Comparison of ENCODE assay signal across 1 cellular context in genomic region chr2:169716938-169717690, GRCh38.
TF ChIP-seq lines count a peak whose summit lies in the region.

No MANE protein-coding gene starts in this region.

TF ChIP-seq in HepG2, 621 proteins besides CTCF, POLR2A, EP300 and RAD21 (continued from another document and continues in another):
- TF ChIP-seq GLMP (CRISPR knock-in tag; IDR thresholded peaks at IDR 0.05; ENCODE audit: borderline replicate concordance) (no peak), ZSCAN22 (CRISPR knock-in tag; IDR thresholded peaks at IDR 0.05) (no peak), ARID5B (CRISPR knock-in tag; IDR thresholded peaks at IDR 0.05) (peak; percentile 93), ZSCAN30 (CRISPR knock-in tag; IDR thresholded peaks at IDR 0.05) (no peak), USF2 (IDR thresholded peaks at IDR 0.05; ENCODE audit: low read depth, low read length) (no peak), USF2 (CRISPR knock-in tag; IDR thresholded peaks at IDR 0.05; ENCODE audit: borderline replicate concordance) (no peak), TMF1 (CRISPR knock-in tag; IDR thresholded peaks at IDR 0.05; ENCODE audit: low read depth) (no peak), ARID4A (CRISPR knock-in tag; IDR thresholded peaks at IDR 0.05; ENCODE audit: borderline replicate concordance) (no peak), MTERF4 (CRISPR knock-in tag; IDR thresholded peaks at IDR 0.05) (no peak), ZNF607 (CRISPR knock-in tag; IDR thresholded peaks at IDR 0.05; ENCODE audit: borderline replicate concordance) (no peak), KDM6A (CRISPR knock-in tag; IDR thresholded peaks at IDR 0.05; ENCODE audit: low read depth) (no peak), ZNF766 (CRISPR knock-in tag; IDR thresholded peaks at IDR 0.05; ENCODE audit: borderline replicate concordance) (no peak), ZNF513 (CRISPR knock-in tag; conservative IDR thresholded peaks at IDR 0.05) (no peak), ZNF792 (CRISPR knock-in tag; IDR thresholded peaks at IDR 0.05) (0 out of 2 replicates have a peak, but pooled peaks have one; percentile 28), POLR2G (IDR thresholded peaks at IDR 0.05; ENCODE audit: low read depth, low read length) (no peak), CREB3 (CRISPR knock-in tag; IDR thresholded peaks at IDR 0.05) (no peak), ZNF776 (CRISPR knock-in tag; IDR thresholded peaks at IDR 0.05) (no peak), ZNF256 (CRISPR knock-in tag; conservative IDR thresholded peaks at IDR 0.05) (no peak), RXRA (CRISPR knock-in tag; IDR thresholded peaks at IDR 0.05) (peak; percentile 49; the same call in 1 of the 2 replicates), PCBP2 (optimal IDR thresholded peaks at IDR 0.05; ENCODE audit: low read depth, low read length, poor library complexity, severe bottlenecking) (no peak), HNF1A (IDR thresholded peaks at IDR 0.05; ENCODE audit: low read depth) (no peak), HNF1A (CRISPR knock-in tag; IDR thresholded peaks at IDR 0.05; ENCODE audit: borderline replicate concordance) (no peak; the same call in 1 of the 2 replicates), ZNF674 (CRISPR knock-in tag; IDR thresholded peaks at IDR 0.05; ENCODE audit: low read depth) (no peak), HDAC2 (CRISPR knock-in tag; IDR thresholded peaks at IDR 0.05) (peak; percentile 69), ZNF441 (CRISPR knock-in tag; IDR thresholded peaks at IDR 0.05; ENCODE audit: borderline replicate concordance) (no peak; the same call in 1 of the 2 replicates), ZBTB14 (CRISPR knock-in tag; IDR thresholded peaks at IDR 0.05) (no peak), CERS6 (CRISPR knock-in tag; IDR thresholded peaks at IDR 0.05) (no peak), TARDBP (CRISPR knock-in tag; IDR thresholded peaks at IDR 0.05) (no peak; the same call in 1 of the 2 replicates), ZKSCAN5 (CRISPR knock-in tag; IDR thresholded peaks at IDR 0.05) (no peak), SKIL (CRISPR knock-in tag; IDR thresholded peaks at IDR 0.05; ENCODE audit: borderline replicate concordance) (peak; percentile 83; the same call in 1 of the 2 replicates)
